1 cellular context compared by ENCODE assay signal in the genomic region with DNA sequence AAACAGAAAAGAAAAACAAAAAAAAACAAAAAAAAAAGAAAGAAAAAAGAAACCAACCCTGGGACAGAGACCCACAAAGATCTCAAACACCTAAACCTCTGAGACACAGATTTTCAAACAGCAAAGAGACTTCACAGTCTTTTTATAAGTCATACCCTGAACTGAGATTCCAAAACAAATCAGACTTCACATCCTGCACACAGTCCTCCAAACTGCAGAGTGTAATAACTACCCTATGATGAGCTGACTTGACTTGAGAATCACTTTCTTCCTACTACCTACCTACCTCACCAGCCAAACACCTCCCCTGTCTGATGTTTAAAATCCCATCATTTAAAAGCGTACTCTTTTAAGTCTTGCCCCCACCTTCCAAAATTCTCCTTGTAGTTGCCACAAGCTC.
TF ChIP-seq lines count a peak whose summit lies in the region.

No MANE protein-coding gene starts in this region.

TF ChIP-seq in HCT116, 20 proteins besides CTCF, POLR2A, EP300 and RAD21:
- TF ChIP-seq EGR1 (IDR thresholded peaks at IDR 0.05; ENCODE audit: low read depth) (no peak), FOSL1 (IDR thresholded peaks at IDR 0.05; ENCODE audit: low read depth) (no peak), SRF (IDR thresholded peaks at IDR 0.05; ENCODE audit: low read depth) (no peak), CBX3 (IDR thresholded peaks at IDR 0.05; ENCODE audit: low read depth) (no peak), JUND (IDR thresholded peaks at IDR 0.05) (no peak), REST (IDR thresholded peaks at IDR 0.05; ENCODE audit: low read depth) (no peak), YY1 (IDR thresholded peaks at IDR 0.05; ENCODE audit: extremely low read depth, insufficient replicate concordance, low read depth, low read length) (no peak), ATF3 (IDR thresholded peaks at IDR 0.05) (no peak), POLR2AphosphoS5 (IDR thresholded peaks at IDR 0.05; ENCODE audit: low read depth, low read length) (no peak)
